In the genomic region with DNA sequence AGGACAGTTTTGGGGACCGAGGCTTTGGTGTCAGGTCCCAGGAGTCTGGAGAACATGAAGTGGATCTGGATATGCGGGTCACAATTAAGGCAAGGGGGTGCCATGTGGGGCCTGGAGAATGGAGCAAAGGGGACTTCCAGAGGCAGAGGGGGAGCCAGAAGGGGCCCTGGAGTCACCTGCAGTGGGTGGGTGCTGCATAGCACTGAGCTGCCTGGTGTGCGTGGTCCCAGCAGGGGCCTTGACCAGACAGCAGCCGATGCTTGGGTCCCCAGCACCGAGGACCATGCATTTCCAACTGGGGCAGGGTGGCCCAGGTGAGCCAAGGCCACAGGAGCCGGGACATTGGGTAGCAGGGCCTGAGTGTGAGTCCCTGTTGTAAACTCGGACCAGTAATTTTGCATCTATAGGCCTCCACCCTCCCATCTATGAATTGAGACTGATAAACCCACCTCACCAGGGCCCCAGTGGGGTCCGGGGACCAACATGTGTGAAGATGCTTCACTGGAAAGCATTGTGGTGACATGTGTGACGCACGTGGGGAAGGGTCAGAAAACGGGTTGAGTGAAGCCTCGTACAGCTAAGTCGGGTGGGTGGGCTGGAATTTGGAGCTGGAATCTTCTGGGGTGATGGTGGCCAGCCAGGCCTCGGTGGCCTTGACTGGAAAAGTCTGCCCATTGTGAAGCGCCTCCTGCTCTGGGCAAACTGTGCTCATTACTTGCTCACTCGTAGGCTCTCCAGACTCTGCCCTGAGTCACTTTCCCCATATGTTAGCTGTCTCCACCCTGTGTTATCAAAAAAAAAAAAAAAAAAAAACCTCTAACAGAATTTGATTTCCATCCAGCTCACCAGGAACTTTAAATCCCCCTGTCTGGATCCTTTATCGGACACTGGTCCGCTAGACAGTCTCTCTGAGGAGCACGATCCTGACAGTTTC, we compare ENCODE assay signal across 2 cellular contexts.
TF ChIP-seq lines count a peak whose summit lies in the region.

No MANE protein-coding gene starts in this region.

TF ChIP-seq in SK-N-SH, 30 proteins besides CTCF, POLR2A, EP300 and RAD21 (continued from another document):
- TF ChIP-seq SMC3 (IDR thresholded peaks at IDR 0.05; ENCODE audit: low read depth, low read length) = no peak
- TF ChIP-seq, protein P1, sequence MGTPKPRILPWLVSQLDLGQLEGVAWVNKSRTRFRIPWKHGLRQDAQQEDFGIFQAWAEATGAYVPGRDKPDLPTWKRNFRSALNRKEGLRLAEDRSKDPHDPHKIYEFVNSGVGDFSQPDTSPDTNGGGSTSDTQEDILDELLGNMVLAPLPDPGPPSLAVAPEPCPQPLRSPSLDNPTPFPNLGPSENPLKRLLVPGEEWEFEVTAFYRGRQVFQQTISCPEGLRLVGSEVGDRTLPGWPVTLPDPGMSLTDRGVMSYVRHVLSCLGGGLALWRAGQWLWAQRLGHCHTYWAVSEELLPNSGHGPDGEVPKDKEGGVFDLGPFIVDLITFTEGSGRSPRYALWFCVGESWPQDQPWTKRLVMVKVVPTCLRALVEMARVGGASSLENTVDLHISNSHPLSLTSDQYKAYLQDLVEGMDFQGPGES (IDR thresholded peaks at IDR 0.05; ENCODE audit: low read depth, low read length) = no peak
- TF ChIP-seq TCF12 (IDR thresholded peaks at IDR 0.05) = no peak
- TF ChIP-seq GATA2 (CRISPR knock-in tag; IDR thresholded peaks at IDR 0.05) = no peak
- no peak for TF ChIP-seq FOSL2 (IDR thresholded peaks at IDR 0.05; ENCODE audit: borderline replicate concordance, low read depth)
- no peak for TF ChIP-seq RXRA (IDR thresholded peaks at IDR 0.05; ENCODE audit: borderline replicate concordance, low read depth)
- no peak for TF ChIP-seq FOXJ3 (CRISPR knock-in tag; IDR thresholded peaks at IDR 0.05)
- TF ChIP-seq POLR2AphosphoS5 (IDR thresholded peaks at IDR 0.05; ENCODE audit: low read depth, low read length) = no peak
- TF ChIP-seq, protein P2, sequence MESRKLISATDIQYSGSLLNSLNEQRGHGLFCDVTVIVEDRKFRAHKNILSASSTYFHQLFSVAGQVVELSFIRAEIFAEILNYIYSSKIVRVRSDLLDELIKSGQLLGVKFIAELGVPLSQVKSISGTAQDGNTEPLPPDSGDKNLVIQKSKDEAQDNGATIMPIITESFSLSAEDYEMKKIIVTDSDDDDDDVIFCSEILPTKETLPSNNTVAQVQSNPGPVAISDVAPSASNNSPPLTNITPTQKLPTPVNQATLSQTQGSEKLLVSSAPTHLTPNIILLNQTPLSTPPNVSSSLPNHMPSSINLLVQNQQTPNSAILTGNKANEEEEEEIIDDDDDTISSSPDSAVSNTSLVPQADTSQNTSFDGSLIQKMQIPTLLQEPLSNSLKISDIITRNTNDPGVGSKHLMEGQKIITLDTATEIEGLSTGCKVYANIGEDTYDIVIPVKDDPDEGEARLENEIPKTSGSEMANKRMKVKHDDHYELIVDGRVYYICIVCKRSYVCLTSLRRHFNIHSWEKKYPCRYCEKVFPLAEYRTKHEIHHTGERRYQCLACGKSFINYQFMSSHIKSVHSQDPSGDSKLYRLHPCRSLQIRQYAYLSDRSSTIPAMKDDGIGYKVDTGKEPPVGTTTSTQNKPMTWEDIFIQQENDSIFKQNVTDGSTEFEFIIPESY (IDR thresholded peaks at IDR 0.05; ENCODE audit: borderline replicate concordance, low read depth) = no peak
- TF ChIP-seq NRF1 (IDR thresholded peaks at IDR 0.05; ENCODE audit: low read depth, low read length) = no peak
- no peak for TF ChIP-seq EZH2phosphoT487 (IDR thresholded peaks at IDR 0.05; ENCODE audit: borderline replicate concordance, low read depth)
- TF ChIP-seq, protein P3, sequence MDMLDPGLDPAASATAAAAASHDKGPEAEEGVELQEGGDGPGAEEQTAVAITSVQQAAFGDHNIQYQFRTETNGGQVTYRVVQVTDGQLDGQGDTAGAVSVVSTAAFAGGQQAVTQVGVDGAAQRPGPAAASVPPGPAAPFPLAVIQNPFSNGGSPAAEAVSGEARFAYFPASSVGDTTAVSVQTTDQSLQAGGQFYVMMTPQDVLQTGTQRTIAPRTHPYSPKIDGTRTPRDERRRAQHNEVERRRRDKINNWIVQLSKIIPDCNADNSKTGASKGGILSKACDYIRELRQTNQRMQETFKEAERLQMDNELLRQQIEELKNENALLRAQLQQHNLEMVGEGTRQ (IDR thresholded peaks at IDR 0.05; ENCODE audit: borderline replicate concordance, low read depth, low read length) = no peak
- TF ChIP-seq ELF1 (IDR thresholded peaks at IDR 0.05) = no peak
- TF ChIP-seq RFX5 (IDR thresholded peaks at IDR 0.05; ENCODE audit: low read length) = no peak
- TF ChIP-seq TAF1 (IDR thresholded peaks at IDR 0.05; ENCODE audit: borderline replicate concordance, low read depth, low read length) = no peak

TF ChIP-seq in IMR-90, 13 proteins besides CTCF, POLR2A, EP300 and RAD21:
- TF ChIP-seq, protein P4, sequence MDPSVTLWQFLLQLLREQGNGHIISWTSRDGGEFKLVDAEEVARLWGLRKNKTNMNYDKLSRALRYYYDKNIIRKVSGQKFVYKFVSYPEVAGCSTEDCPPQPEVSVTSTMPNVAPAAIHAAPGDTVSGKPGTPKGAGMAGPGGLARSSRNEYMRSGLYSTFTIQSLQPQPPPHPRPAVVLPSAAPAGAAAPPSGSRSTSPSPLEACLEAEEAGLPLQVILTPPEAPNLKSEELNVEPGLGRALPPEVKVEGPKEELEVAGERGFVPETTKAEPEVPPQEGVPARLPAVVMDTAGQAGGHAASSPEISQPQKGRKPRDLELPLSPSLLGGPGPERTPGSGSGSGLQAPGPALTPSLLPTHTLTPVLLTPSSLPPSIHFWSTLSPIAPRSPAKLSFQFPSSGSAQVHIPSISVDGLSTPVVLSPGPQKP (IDR thresholded peaks at IDR 0.05; ENCODE audit: borderline replicate concordance, low read depth, low read length) = no peak
- TF ChIP-seq MAFK (IDR thresholded peaks at IDR 0.05; ENCODE audit: low read depth, low read length) (no peak), CHD1 (IDR thresholded peaks at IDR 0.05; ENCODE audit: low read depth, low read length) (no peak), MAZ (IDR thresholded peaks at IDR 0.05; ENCODE audit: borderline replicate concordance, low read depth, low read length) (no peak), BHLHE40 (IDR thresholded peaks at IDR 0.05; ENCODE audit: low read depth, low read length) (no peak), RCOR1 (IDR thresholded peaks at IDR 0.05; ENCODE audit: insufficient replicate concordance, low read length) (no peak), NFE2L2 (IDR thresholded peaks at IDR 0.05; ENCODE audit: low read depth, low read length) (no peak), RFX5 (IDR thresholded peaks at IDR 0.05; ENCODE audit: low read depth, low read length) (no peak), MXI1 (IDR thresholded peaks at IDR 0.05; ENCODE audit: borderline replicate concordance, low read depth, low read length) (no peak), SMC3 (IDR thresholded peaks at IDR 0.05; ENCODE audit: low read depth, low read length) (no peak), FOS (IDR thresholded peaks at IDR 0.05; ENCODE audit: low read depth, low read length) (no peak), CEBPB (IDR thresholded peaks at IDR 0.05; ENCODE audit: low read depth, low read length) (no peak)
- TF ChIP-seq, protein P3 (IDR thresholded peaks at IDR 0.05; ENCODE audit: low read depth, low read length) = no peak
